Comparison of ENCODE assay signal across 9 cellular contexts in the genomic region with DNA sequence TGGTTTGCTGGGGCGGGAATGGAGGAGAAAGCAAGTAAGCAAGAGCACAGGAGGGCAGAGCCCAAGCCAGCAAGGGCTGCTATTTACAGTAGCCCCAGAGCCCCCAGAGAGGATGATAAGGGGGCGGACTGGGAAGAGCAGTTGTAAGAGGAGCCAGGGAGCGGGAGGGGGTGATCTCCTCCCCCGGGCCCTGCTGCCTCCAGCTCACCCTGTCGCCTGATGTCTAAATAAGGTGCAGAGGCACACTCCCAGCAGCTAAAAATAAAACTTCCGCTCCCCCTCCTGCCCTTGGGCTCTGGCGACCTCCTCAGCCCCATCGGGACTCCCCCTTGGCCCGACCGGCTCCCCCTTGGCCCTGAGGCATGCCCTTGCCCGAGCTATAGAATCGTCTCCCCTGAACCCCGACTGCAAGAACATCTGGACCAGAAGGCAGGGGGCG. TPM values are rescaled to one million over a fixed set of nuclear protein-coding genes. Genes with fewer than 3 reads are reported as not detected.
DNase-seq lines count a peak whose midpoint lies in the region; ATAC-seq, FAIRE-seq and TF ChIP-seq lines count a peak whose summit lies in the region.
"Had no signal": no experiment of that assay in that cellular context is flagged by ENCODE, and none has a peak within 500 bp of the region (broad histone marks: within the 10 kb centered on the region; RNA-seq: fewer than 3 reads in every experiment).

No MANE protein-coding gene starts in this region.

- FAIRE-seq in H54 (lab: Jason Lieb, UNC), result no peak

- H3K4me1 Mint-ChIP-seq in HFFc6 (ENCODE audit: low read depth), result peaks cover 15% of the 10 kb centered on the region
- peaks cover 30% of the 10 kb centered on the region for H3K4me1 Mint-ChIP-seq in activated naive CD8-positive, alpha-beta T cell treated with anti-CD3 and anti-CD28 coated beads, Interleukin-2, amount 10 ng/mL, durations not matched to agents 7 days and 5 days

- peak; percentile 55 for ATAC-seq in GM18502 (IDR thresholded peaks at IDR 0.05; ENCODE audit: poor library complexity, unreplicated experiment)
- ATAC-seq in activated naive CD8-positive, alpha-beta T cell treated with anti-CD3 and anti-CD28 coated beads, Interleukin-2, amount 10 ng/mL, durations not matched to agents 7 days and 5 days (ENCODE audit: low read depth), result peak; percentile 61
- ATAC-seq: body of pancreas had no signal

- in situ Hi-C loops in ACHN (cut with HindIII; ENCODE audit: low pct_ligation_motif_present, low pct_unique_long_range_greater_than_20kb, low sequenced_read_pairs), result no loop called here

- TF ChIP-seq POLR2A in ovary (IDR thresholded peaks at IDR 0.05) (no peak), H54 (IDR thresholded peaks at IDR 0.05; ENCODE audit: low read depth, low read length) (no peak)

- H3K9me3 ChIP-seq in ovary, result no peaks in the 10 kb centered on the region
- H3K9me3 ChIP-seq: body of pancreas had no signal

- no peak overlapping the region for H3K27ac Mint-ChIP-seq in HFFc6
- peak overlapping the region; percentile 76 for H3K27ac Mint-ChIP-seq in activated naive CD8-positive, alpha-beta T cell treated with anti-CD3 and anti-CD28 coated beads, Interleukin-2, amount 10 ng/mL, durations not matched to agents 7 days and 5 days

- WGBS in ovary, 3 donors, result 6 to 23% (median 10%) methylated on average over 14 of the region's 14 CpGs

- POLR2A ChIA-PET in activated naive CD8-positive, alpha-beta T cell treated with anti-CD3 and anti-CD28 coated beads, Interleukin-2, amount 10 ng/mL, durations not matched to agents 7 days and 5 days (lab: Charles Lee), result interaction anchor here (2.1 to 5.9 kb wide), 2 partner anchors 15 to 25 kb away, joined by 16 to 36 read pairs; partner anchors contain the start of gene CCDC69

- peaks cover 22% of the 10 kb centered on the region for H3K27me3 Mint-ChIP-seq in HFFc6 (ENCODE audit: insufficient read depth)
- no peaks in the 10 kb centered on the region for H3K27me3 Mint-ChIP-seq in activated naive CD8-positive, alpha-beta T cell treated with anti-CD3 and anti-CD28 coated beads, Interleukin-2, amount 10 ng/mL, durations not matched to agents 7 days and 5 days

- peak overlapping the region in 1 of 2 donors; percentile 52 for H3K27ac ChIP-seq in ovary
- H3K27ac ChIP-seq: body of pancreas had no signal

- no peaks in the 10 kb centered on the region for H3K36me3 Mint-ChIP-seq in HFFc6 (ENCODE audit: low read depth)
- H3K36me3 Mint-ChIP-seq in activated naive CD8-positive, alpha-beta T cell treated with anti-CD3 and anti-CD28 coated beads, Interleukin-2, amount 10 ng/mL, durations not matched to agents 7 days and 5 days, result peaks cover 2% of the 10 kb centered on the region

- no peak for TF ChIP-seq EP300 in ovary (IDR thresholded peaks at IDR 0.05)

- TF ChIP-seq CTCF in HFFc6 (IDR thresholded peaks at IDR 0.05) (no peak), ovary (IDR thresholded peaks at IDR 0.05) (no peak)

- peak overlapping the region; percentile 27 for H3K4me3 ChIP-seq in ovary
- H3K4me3 ChIP-seq: body of pancreas had no signal

- DNase-seq in HFFc6 (no peak), ovary (peak; percentile 55 to 68 (median 61)), ACHN (no peak), H54 (ENCODE audit: insufficient read length, low spot score) (no peak), cerebellar cortex (ENCODE audit: low spot score) (no peak), CD1c-positive myeloid dendritic cell (ENCODE audit: extremely low spot score) (no peak)
- DNase-seq in activated naive CD8-positive, alpha-beta T cell treated with anti-CD3 and anti-CD28 coated beads, Interleukin-2, amount 10 ng/mL, durations not matched to agents 7 days and 5 days, result no peak
- DNase-seq: body of pancreas had no signal

- no peaks in the 10 kb centered on the region for H3K9me3 Mint-ChIP-seq in HFFc6
- H3K9me3 Mint-ChIP-seq in activated naive CD8-positive, alpha-beta T cell treated with anti-CD3 and anti-CD28 coated beads, Interleukin-2, amount 10 ng/mL, durations not matched to agents 7 days and 5 days, result no peaks in the 10 kb centered on the region

- intact Hi-C loops in ovary (cut with DNase I), result loop anchor here in 2 of 4 donors (2.0 to 10.0 kb wide), 6 partner anchors 64 to 236 kb away; no protein-coding TSS in a partner anchor

- H3K4me3 Mint-ChIP-seq in HFFc6, result peak overlapping the region; percentile 78; the same call in 1 of the 2 replicates
- peak overlapping the region; percentile 68 for H3K4me3 Mint-ChIP-seq in activated naive CD8-positive, alpha-beta T cell treated with anti-CD3 and anti-CD28 coated beads, Interleukin-2, amount 10 ng/mL, durations not matched to agents 7 days and 5 days

- no peaks in the 10 kb centered on the region for H3K27me3 ChIP-seq in ovary
- H3K27me3 ChIP-seq: body of pancreas had no signal

- peaks cover 12% of the 10 kb centered on the region for H3K4me1 ChIP-seq in ovary (ENCODE audit: insufficient read depth)

- no peaks in the 10 kb centered on the region for H3K36me3 ChIP-seq in ovary

RNA-seq across cellular contexts. Expression of gene CCDC69, which starts 14.4 kb away (rescaled TPM):
- total RNA-seq in HFFc6 (2021; fragmentation: NEBNext Ultra II Directional; extraction: Animal tissue kit (Norgen Biotek cat#: 25700)), result 1 to 10 TPM in 1 of 6 experiments, under 1 TPM in 5; 0.43 to 1.1 (median 0.71) TPM
- total RNA-seq in activated naive CD8-positive, alpha-beta T cell treated with anti-CD3 and anti-CD28 coated beads, Interleukin-2, amount 10 ng/mL, durations not matched to agents 7 days and 5 days, result 100 to 1,000 TPM; 108 to 110 TPM
- total RNA-seq in ovary, result 10 to 100 TPM; 22.6 to 60.1 (median 37.3) TPM
- 100 to 1,000 TPM in 1 of 2 donors, 10 to 100 TPM in 1; 27.8 to 158 TPM for polyA plus RNA-seq in ovary

RNA-seq across cellular contexts. Expression of gene GM2A, which starts 14.7 kb away (rescaled TPM):
- 10 to 100 TPM; 26.0 to 34.8 (median 28.5) TPM for total RNA-seq in HFFc6 (2021; fragmentation: NEBNext Ultra II Directional; extraction: Animal tissue kit (Norgen Biotek cat#: 25700))
- 10 to 100 TPM; 19.3 to 20.6 TPM for total RNA-seq in activated naive CD8-positive, alpha-beta T cell treated with anti-CD3 and anti-CD28 coated beads, Interleukin-2, amount 10 ng/mL, durations not matched to agents 7 days and 5 days
- total RNA-seq in ovary, result 10 to 100 TPM; 14.7 to 38.5 (median 28.6) TPM
- polyA plus RNA-seq in ovary, result 10 to 100 TPM; 18.5 to 52.8 TPM

Comparison
In these comparisons a context has a peak if more than half of its experiments do, and no peak if none do; other contexts are left out.
1. DNase-seq: peak in ovary (5 of 5); none in HFFc6 (single experiment), activated naive CD8-positive, alpha-beta T cell treated with anti-CD3 and anti-CD28 coated beads, Interleukin-2, amount 10 ng/mL, durations not matched to agents 7 days and 5 days (single experiment), ACHN (single experiment), H54 (single experiment), cerebellar cortex (single experiment) and CD1c-positive myeloid dendritic cell (single experiment).
2. RNA of gene CCDC69, which starts 14.4 kb away (total RNA-seq): 108 to 110 TPM in activated naive CD8-positive, alpha-beta T cell treated with anti-CD3 and anti-CD28 coated beads, Interleukin-2, amount 10 ng/mL, durations not matched to agents 7 days and 5 days and 22.6 to 60.1 TPM in ovary; 0.43 to 1.1 TPM in HFFc6; every median in the first group is over 10 times any median in the second.